ENCODE assay signal across 29 cellular contexts in genomic region chr1:24117132-24117531, GRCh38. TPM values are rescaled to one million over a fixed set of nuclear protein-coding genes. Genes with fewer than 3 reads are reported as not detected.
"Had no signal": no experiment of that assay in that cellular context is flagged by ENCODE, and none has a peak within 500 bp of the region (broad histone marks: within the 10 kb centered on the region; RNA-seq: fewer than 3 reads in every experiment).

No MANE protein-coding gene starts in this region.

- H3K36me3 Mint-ChIP-seq: activated naive CD4-positive, alpha-beta T cell treated with anti-CD3 and anti-CD28 coated beads, Interleukin-2, amount 50 U/mL, for 24 hours; naive B cell; stimulated activated effector memory CD8-positive, alpha-beta T cell treated with anti-CD3 and anti-CD28 coated beads, Interleukin-12 subunit alpha, Interleukin-12 subunit beta, amount 100 ng/mL, for 72 hours had no signal

- H3K27ac Mint-ChIP-seq: activated CD4-positive, alpha-beta memory T cell treated with anti-CD3 and anti-CD28 coated beads, Interleukin-2, amount 10 ng/mL, durations not matched to agents 7 days and 5 days; activated CD4-positive, alpha-beta T cell treated with anti-CD3 and anti-CD28 coated beads, Interleukin-2, amount 10 ng/mL, durations not matched to agents 7 days and 5 days; activated naive CD4-positive, alpha-beta T cell treated with anti-CD3 and anti-CD28 coated beads, Interleukin-2, amount 50 U/mL, for 24 hours; activated naive CD8-positive, alpha-beta T cell treated with anti-CD3 and anti-CD28 coated beads, Interleukin-2, amount 50 U/mL, for 24 hours; activated T-cell treated with anti-CD3 and anti-CD28 coated beads, Interleukin-2, amount 50 U/mL, for 24 hours; effector memory CD8-positive, alpha-beta T cell; naive B cell; stimulated activated effector memory CD8-positive, alpha-beta T cell treated with anti-CD3 and anti-CD28 coated beads, Interleukin-12 subunit alpha, Interleukin-12 subunit beta, amount 100 ng/mL, for 72 hours had no signal

- H3K9me3 Mint-ChIP-seq: activated CD4-positive, alpha-beta memory T cell treated with anti-CD3 and anti-CD28 coated beads, Interleukin-2, amount 10 ng/mL, durations not matched to agents 7 days and 5 days; activated CD4-positive, alpha-beta T cell treated with anti-CD3 and anti-CD28 coated beads, Interleukin-2, amount 10 ng/mL, durations not matched to agents 7 days and 5 days; activated naive CD4-positive, alpha-beta T cell treated with anti-CD3 and anti-CD28 coated beads, Interleukin-2, amount 50 U/mL, for 24 hours; activated naive CD8-positive, alpha-beta T cell treated with anti-CD3 and anti-CD28 coated beads, Interleukin-2, amount 50 U/mL, for 24 hours; activated T-cell treated with anti-CD3 and anti-CD28 coated beads, Interleukin-2, amount 50 U/mL, for 24 hours; effector memory CD8-positive, alpha-beta T cell; naive B cell; nephron progenitor cell; stimulated activated effector memory CD8-positive, alpha-beta T cell treated with anti-CD3 and anti-CD28 coated beads, Interleukin-12 subunit alpha, Interleukin-12 subunit beta, amount 100 ng/mL, for 72 hours had no signal

- H3K27ac ChIP-seq: cardiac muscle cell, heart right ventricle, neutrophil, ovary, prostate gland, sigmoid colon, stomach, thyroid gland, upper lobe of right lung had no signal

- H3K4me3 Mint-ChIP-seq: activated CD4-positive, alpha-beta memory T cell treated with anti-CD3 and anti-CD28 coated beads, Interleukin-2, amount 10 ng/mL, durations not matched to agents 7 days and 5 days; activated CD4-positive, alpha-beta T cell treated with anti-CD3 and anti-CD28 coated beads, Interleukin-2, amount 10 ng/mL, durations not matched to agents 7 days and 5 days; activated naive CD4-positive, alpha-beta T cell treated with anti-CD3 and anti-CD28 coated beads, Interleukin-2, amount 50 U/mL, for 24 hours; activated naive CD8-positive, alpha-beta T cell treated with anti-CD3 and anti-CD28 coated beads, Interleukin-2, amount 50 U/mL, for 24 hours; activated T-cell treated with anti-CD3 and anti-CD28 coated beads, Interleukin-2, amount 50 U/mL, for 24 hours; effector memory CD8-positive, alpha-beta T cell; naive B cell; nephron progenitor cell; stimulated activated effector memory CD8-positive, alpha-beta T cell treated with anti-CD3 and anti-CD28 coated beads, Interleukin-12 subunit alpha, Interleukin-12 subunit beta, amount 100 ng/mL, for 72 hours had no signal

- FAIRE-seq: small intestine had no signal

- H3K9me3 ChIP-seq: heart right ventricle, neutrophil, ovary, prostate gland, sigmoid colon, stomach, thyroid gland, upper lobe of right lung had no signal

- H3K4me3 ChIP-seq: cardiac muscle cell, heart right ventricle, ovary, prostate gland, sigmoid colon, stomach, thyroid gland, upper lobe of right lung had no signal

- H3K36me3 ChIP-seq: cardiac muscle cell, heart right ventricle, neutrophil, ovary, prostate gland, sigmoid colon, stomach, thyroid gland, upper lobe of right lung had no signal

- DNase-seq: activated CD4-positive, alpha-beta memory T cell treated with anti-CD3 and anti-CD28 coated beads, Interleukin-2, amount 10 ng/mL, durations not matched to agents 7 days and 5 days; activated CD4-positive, alpha-beta T cell treated with anti-CD3 and anti-CD28 coated beads for 1 hour; activated CD4-positive, alpha-beta T cell treated with anti-CD3 and anti-CD28 coated beads, Interleukin-2, amount 10 ng/mL, durations not matched to agents 7 days and 5 days; activated CD8-positive, alpha-beta memory T cell treated with anti-CD3 and anti-CD28 coated beads, Interleukin-2, amount 50 U/mL, for 48 hours; activated gamma-delta T cell; activated naive CD8-positive, alpha-beta T cell treated with anti-CD3 and anti-CD28 coated beads, Interleukin-2, amount 50 U/mL, for 24 hours; activated T-cell treated with anti-CD3 and anti-CD28 coated beads, Interleukin-2, amount 50 U/mL, for 24 hours; amygdala; cerebellar nuclear complex; cortex of kidney; effector memory CD8-positive, alpha-beta T cell; heart right ventricle; left ventricle myocardium superior; naive B cell; nephron progenitor cell; ovary; retina; sigmoid colon; stimulated activated CD4-positive, alpha-beta T cell treated with anti-CD3 and anti-CD28 coated beads, Interleukin-4, amount 100 ng/mL, for 24 hours; T-helper 2 cell; thyroid gland had no signal

- H3K27me3 ChIP-seq: cardiac muscle cell, ovary, thyroid gland, upper lobe of right lung had no signal

- ATAC-seq: activated naive CD8-positive, alpha-beta T cell treated with anti-CD3 and anti-CD28 coated beads, Interleukin-2, amount 50 U/mL, for 24 hours; effector memory CD8-positive, alpha-beta T cell; heart right ventricle; left ventricle myocardium superior; upper lobe of right lung had no signal

RNA-seq across cellular contexts. Expression of gene MYOM3, which starts 5.2 kb away (rescaled TPM):
- total RNA-seq: activated CD4-positive, alpha-beta memory T cell treated with anti-CD3 and anti-CD28 coated beads, Interleukin-2, amount 10 ng/mL, durations not matched to agents 7 days and 5 days; activated CD4-positive, alpha-beta T cell treated with anti-CD3 and anti-CD28 coated beads, Interleukin-2, amount 10 ng/mL, durations not matched to agents 7 days and 5 days had no signal
- polyA plus RNA-seq: cardiac muscle cell had no signal

RNA-seq across cellular contexts. Expression of gene IL22RA1, which starts 25.8 kb away (rescaled TPM):
- total RNA-seq: activated CD4-positive, alpha-beta memory T cell treated with anti-CD3 and anti-CD28 coated beads, Interleukin-2, amount 10 ng/mL, durations not matched to agents 7 days and 5 days; activated CD4-positive, alpha-beta T cell treated with anti-CD3 and anti-CD28 coated beads, Interleukin-2, amount 10 ng/mL, durations not matched to agents 7 days and 5 days; cardiac muscle cell had no signal
- polyA plus RNA-seq: cardiac muscle cell had no signal
